ENCODE assay signal across 8 cellular contexts in genomic region chr3:55481067-55481917, GRCh38. TPM values are rescaled to one million over a fixed set of nuclear protein-coding genes. Genes with fewer than 3 reads are reported as not detected.
DNase-seq lines count a peak whose midpoint lies in the region; ATAC-seq and TF ChIP-seq lines count a peak whose summit lies in the region.
"Had no signal": no experiment of that assay in that cellular context is flagged by ENCODE, and none has a peak within 500 bp of the region (broad histone marks: within the 10 kb centered on the region; RNA-seq: fewer than 3 reads in every experiment).

No MANE protein-coding gene starts in this region.

- H3K4me3 ChIP-seq in dorsolateral prefrontal cortex = peak overlapping the region; percentile 38 to 76 (median 58)
- H3K4me3 ChIP-seq in left lung = peak overlapping the region; percentile 5 to 23
- H3K4me3 ChIP-seq in tibial nerve = peak overlapping the region in 3 of 4 donors; percentile 25 to 48 (median 26)

- DNase-seq in NCI-H146 (lab: John Stamatoyannopoulos, UW) (peak; percentile 55), dorsolateral prefrontal cortex (peak in 3 of 10 donors; percentile 10 to 51 (median 44)), left lung (no peak), tibial nerve (ENCODE audit: low spot score in 2 of 2) (no peak), A172 (ENCODE audit: low spot score) (no peak)

- peak; percentile 20 for ATAC-seq in left lung
- ATAC-seq in GM21529 (IDR thresholded peaks at IDR 0.05; ENCODE audit: unreplicated experiment) = no peak
- ATAC-seq in GM19023 (IDR thresholded peaks at IDR 0.05; ENCODE audit: unreplicated experiment) = no peak
- ATAC-seq: stimulated activated effector memory CD8-positive, alpha-beta T cell treated with anti-CD3 and anti-CD28 coated beads, Interleukin-12 subunit alpha, Interleukin-12 subunit beta, amount 100 ng/mL, for 72 hours had no signal

- no peak for TF ChIP-seq CTCF in dorsolateral prefrontal cortex (IDR thresholded peaks at IDR 0.05 in 54 of 56, conservative IDR thresholded peaks at IDR 0.05 in 2 of 56; ENCODE audit: low read depth in 1 of 56, partially characterized antibody in 56 of 56)
- TF ChIP-seq CTCF in left lung (IDR thresholded peaks at IDR 0.05) = no peak
- no peak for TF ChIP-seq CTCF in tibial nerve (IDR thresholded peaks at IDR 0.05)

- H3K9me3 ChIP-seq in left lung = no peaks in the 10 kb centered on the region
- no peaks in the 10 kb centered on the region for H3K9me3 ChIP-seq in tibial nerve

- H3K27me3 ChIP-seq in dorsolateral prefrontal cortex = peaks cover 0 to 20% (median 0%) of the 10 kb centered on the region in 45 donors
- H3K27me3 ChIP-seq in left lung = peaks cover 13 to 76% of the 10 kb centered on the region in 2 donors
- H3K27me3 ChIP-seq in tibial nerve = peaks cover 0 to 88% of the 10 kb centered on the region in 2 donors

- intact Hi-C loops in dorsolateral prefrontal cortex (cut with DNase I) = loop anchor here in 1 of 2 donors (5.0 kb wide), 1 partner anchor 266 kb away; no protein-coding TSS in a partner anchor
- intact Hi-C loops in left lung (cut with DNase I) = loop anchor here in 1 of 2 donors (10.0 kb wide), 1 partner anchor 264 kb away; no protein-coding TSS in a partner anchor

- TF ChIP-seq POLR2A in tibial nerve (IDR thresholded peaks at IDR 0.05) = no peak

- H3K36me3 ChIP-seq in left lung = no peaks in the 10 kb centered on the region
- no peaks in the 10 kb centered on the region for H3K36me3 ChIP-seq in tibial nerve

- peaks cover 0 to 5% of the 10 kb centered on the region in 2 donors for H3K4me1 ChIP-seq in left lung
- peaks cover 0 to 44% (median 6%) of the 10 kb centered on the region in 4 donors for H3K4me1 ChIP-seq in tibial nerve

- WGBS in tibial nerve, 2 donors = 4% methylated on average over 33 to 45 of the region's 45 CpGs

- peak overlapping the region in 6 of 59 donors; percentile 10 to 46 (median 34) for H3K27ac ChIP-seq in dorsolateral prefrontal cortex
- no peak overlapping the region for H3K27ac ChIP-seq in left lung
- no peak overlapping the region for H3K27ac ChIP-seq in tibial nerve

- no peak for TF ChIP-seq EP300 in tibial nerve (IDR thresholded peaks at IDR 0.05)

RNA-seq across cellular contexts. Expression of gene WNT5A, which starts 5.8 kb away (rescaled TPM):
- total RNA-seq in dorsolateral prefrontal cortex = 10 to 100 TPM in 13 of 120 experiments, 1 to 10 TPM in 107; 3.3 to 13.3 (median 7.1) TPM
- 10 to 100 TPM; 16.8 to 18.7 TPM for total RNA-seq in left lung
- 10 to 100 TPM in 2 of 4 donors, 1 to 10 TPM in 1, under 1 TPM in 1; 0.30 to 34.5 (median 9.3) TPM for total RNA-seq in tibial nerve
- 10.1 and 15.6 TPM in 2 replicates for total RNA-seq in A172 (2014; rRNA removed; shearing (Covaris generic))
